Comparison of ENCODE assay signal across 21 cellular contexts in the genomic region with DNA sequence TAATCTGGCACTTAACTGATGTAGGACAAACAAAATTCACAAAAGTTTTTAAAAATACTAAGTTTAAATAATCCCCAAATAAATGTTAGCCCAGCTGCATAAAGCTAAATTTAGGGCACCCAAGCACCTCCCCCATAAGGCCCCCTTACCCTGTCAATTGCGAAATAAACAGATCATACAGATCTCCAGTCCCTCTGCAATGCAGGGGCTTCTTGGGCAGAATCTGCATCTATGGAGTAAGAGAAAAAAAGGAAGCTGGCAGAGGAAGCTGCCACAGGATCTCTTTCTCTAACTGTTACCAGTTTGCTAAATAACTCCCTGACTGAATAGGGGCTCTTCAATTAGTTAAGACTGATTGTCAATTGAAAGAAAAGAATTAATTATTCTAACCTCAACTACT.
A peak's percentile ranks its signal among the peaks of the same experiment; 100 is the strongest.
DNase-seq lines count a peak whose midpoint lies in the region; ATAC-seq and TF ChIP-seq lines count a peak whose summit lies in the region.
"Had no signal": no experiment of that assay in that cellular context is flagged by ENCODE, and none has a peak within 500 bp of the region (broad histone marks: within the 10 kb centered on the region; RNA-seq: fewer than 3 reads in every experiment).

No MANE protein-coding gene starts in this region.

- dilution Hi-C loops in IMR-90 (cut with HindIII; ENCODE audit: low sequenced_read_pairs, unreplicated experiment) = no loop called here

- H3K36me3 ChIP-seq in BLaER1 (peaks cover 33% of the 10 kb centered on the region), IMR-90 (ENCODE audit: control insufficient read depth, insufficient read depth, low read length) (peaks cover 1% of the 10 kb centered on the region), iPS-20b (ENCODE audit: insufficient read depth, low read depth, low read length) (no peaks in the 10 kb centered on the region), adrenal gland (replicated peaks in 1 of 2) (no peaks in the 10 kb centered on the region), vagina (no peaks in the 10 kb centered on the region), tibial artery (peaks cover under 1 to 14% (median 6%) of the 10 kb centered on the region in 3 donors)

- H3K4me1 ChIP-seq in BLaER1 (peaks cover 33% of the 10 kb centered on the region), IMR-90 (ENCODE audit: control insufficient read depth, insufficient read depth, low read length) (peaks cover 4% of the 10 kb centered on the region), iPS-20b (ENCODE audit: insufficient read depth, low read length) (peaks cover 39% of the 10 kb centered on the region), adrenal gland (replicated peaks in 1 of 2) (no peaks in the 10 kb centered on the region), vagina (no peaks in the 10 kb centered on the region), tibial artery (no peaks in the 10 kb centered on the region)
- H3K4me1 ChIP-seq: left ventricle myocardium inferior, right lobe of liver had no signal

- no peak overlapping the region for H4K91ac ChIP-seq in IMR-90 (ENCODE audit: insufficient read depth, low read depth, low read length)

- no peak overlapping the region for H2BK5ac ChIP-seq in IMR-90 (ENCODE audit: low read depth, low read length, poor library complexity, severe bottlenecking)

- H2AK9ac ChIP-seq in IMR-90 (replicated peaks; ENCODE audit: low read depth, low read length, poor library complexity) = no peak overlapping the region

- H3K14ac ChIP-seq in IMR-90 (replicated peaks; ENCODE audit: low read depth, low read length) = no peak overlapping the region

- no peak overlapping the region for H2BK20ac ChIP-seq in IMR-90 (ENCODE audit: low read depth, low read length)

- H2AK5ac ChIP-seq in IMR-90 (ENCODE audit: low read depth, low read length) = no peak overlapping the region

- H3K4me2 ChIP-seq in BLaER1 = 0 out of 2 replicates have a peak overlapping the region, but pooled peaks have one; percentile 2
- H3K4me2 ChIP-seq in IMR-90 (ENCODE audit: low read depth, low read length) = no peak overlapping the region

- H3K9me3 ChIP-seq in BLaER1 = peaks cover 21% of the 10 kb centered on the region
- H3K9me3 ChIP-seq in IMR-90 (ENCODE audit: control insufficient read depth, insufficient read depth, low read length) = no peaks in the 10 kb centered on the region
- H3K9me3 ChIP-seq in iPS-20b (ENCODE audit: insufficient read depth, low read depth, low read length) = 0 out of 2 replicates have a peak, but pooled peaks cover 3% of the 10 kb centered on the region
- no peaks in the 10 kb centered on the region for H3K9me3 ChIP-seq in adrenal gland (replicated peaks in 1 of 3)
- H3K9me3 ChIP-seq in vagina = no peaks in the 10 kb centered on the region
- H3K9me3 ChIP-seq in tibial artery = peaks cover 0 to 6% (median 0%) of the 10 kb centered on the region in 3 donors
- H3K9me3 ChIP-seq: right lobe of liver had no signal

- intact Hi-C loops in IMR-90 (cut with micrococcal nuclease) = no loop called here
- intact Hi-C loops in adrenal gland (cut with DNase I) = no loop called here
- intact Hi-C loops in vagina (cut with DNase I) = no loop called here
- intact Hi-C loops in tibial artery (cut with DNase I; ENCODE audit: low total_unique reads) = no loop called here

- H3K23ac ChIP-seq in IMR-90 (ENCODE audit: low read depth, low read length) = no peak overlapping the region

- H2BK120ac ChIP-seq in IMR-90 (ENCODE audit: low read depth, low read length) = no peak overlapping the region

- BruUV-seq in IMR-90 (replicated peaks; lab: Mats Ljungman, UMichigan) = no TSS peak

- peaks cover 0 to 10% of the 10 kb centered on the region in 2 experiments; a peak in 3 of 4 replicates for H3K79me1 ChIP-seq in IMR-90 (ENCODE audit: low read depth in 1 of 2, low read length in 2 of 2)

- H3K4ac ChIP-seq in IMR-90 (ENCODE audit: low read depth, low read length) = no peak overlapping the region

- no peak overlapping the region for H4K8ac ChIP-seq in IMR-90 (ENCODE audit: low read depth in 2 of 2, low read length in 2 of 2)

- H2AFZ ChIP-seq in IMR-90 (replicated peaks; ENCODE audit: low read length, poor library complexity) = no peak overlapping the region

- ATAC-seq in IMR-90 (ENCODE audit: low read depth) = no peak
- ATAC-seq in GM21717 (IDR thresholded peaks at IDR 0.05; ENCODE audit: unreplicated experiment) = no peak

- no peak overlapping the region for H4K5ac ChIP-seq in IMR-90 (ENCODE audit: low read depth, low read length)

- H3K27me3 ChIP-seq in BLaER1 (no peaks in the 10 kb centered on the region), IMR-90 (ENCODE audit: control insufficient read depth, insufficient read depth, low read length) (no peaks in the 10 kb centered on the region), iPS-20b (ENCODE audit: insufficient read depth, low read length) (no peaks in the 10 kb centered on the region), adrenal gland (no peaks in the 10 kb centered on the region), vagina (no peaks in the 10 kb centered on the region), tibial artery (no peaks in the 10 kb centered on the region)
- H3K27me3 ChIP-seq: dorsolateral prefrontal cortex, right lobe of liver had no signal

- in situ Hi-C loops in IMR-90 (cut with MboI; ENCODE audit: low sequenced_read_pairs) = no loop called here

- CTCF ChIA-PET in IMR-90 (lab: Yijun Ruan, JAX) = no interaction called here

- POLR2A ChIA-PET in IMR-90 (lab: Charles Lee; ENCODE audit: unreplicated experiment) = no interaction called here

- WGBS in IMR-90 (ENCODE audit: extremely low coverage in 2 of 2, insufficient read length in 1 of 2), 2 experiments = no CpG with 5 or more reads among the region's 1 CpG
- WGBS in adrenal gland, 4 donors = 82 to 100% (median 84%) methylated on average over 1 of the region's 1 CpG

- no peak overlapping the region for H3K56ac ChIP-seq in IMR-90 (ENCODE audit: extremely low read depth, insufficient read depth, low read length)

- peaks cover 9% of the 10 kb centered on the region; the same call in 1 of the 2 replicates for H4K20me1 ChIP-seq in BLaER1
- H4K20me1 ChIP-seq in IMR-90 (ENCODE audit: insufficient read depth, low read length) = no peaks in the 10 kb centered on the region

- TF ChIP-seq POLR2A in IMR-90 (IDR thresholded peaks at IDR 0.05; ENCODE audit: low read depth, low read length) (no peak), adrenal gland (IDR thresholded peaks at IDR 0.05) (no peak), vagina (IDR thresholded peaks at IDR 0.05) (no peak)

- H3K27ac ChIP-seq in BLaER1 (no peak overlapping the region), IMR-90 (ENCODE audit: insufficient read depth, low read length) (no peak overlapping the region), iPS-20b (ENCODE audit: low read length) (no peak overlapping the region), adrenal gland (no peak overlapping the region), vagina (no peak overlapping the region), tibial artery (no peak overlapping the region)
- H3K27ac ChIP-seq: dorsolateral prefrontal cortex, left ventricle myocardium inferior, right lobe of liver, RWPE1 had no signal

- no peak overlapping the region for H3K18ac ChIP-seq in IMR-90 (ENCODE audit: low read depth, low read length)

- no peak overlapping the region for H3K4me3 ChIP-seq in BLaER1
- no peak overlapping the region for H3K4me3 ChIP-seq in IMR-90 (ENCODE audit: insufficient read depth, low read depth, low read length)
- no peak overlapping the region for H3K4me3 ChIP-seq in iPS-20b (ENCODE audit: low read length)
- H3K4me3 ChIP-seq in adrenal gland = no peak overlapping the region
- no peak overlapping the region for H3K4me3 ChIP-seq in vagina
- H3K4me3 ChIP-seq in tibial artery = no peak overlapping the region
- H3K4me3 ChIP-seq: dorsolateral prefrontal cortex, left ventricle myocardium inferior, right lobe of liver had no signal

- TF ChIP-seq CTCF in IMR-90 (conservative IDR thresholded peaks at IDR 0.05; ENCODE audit: low read depth, low read length) (no peak), adrenal gland (IDR thresholded peaks at IDR 0.05) (no peak), vagina (IDR thresholded peaks at IDR 0.05) (no peak), tibial artery (IDR thresholded peaks at IDR 0.05) (no peak)

- no peak overlapping the region for H2BK15ac ChIP-seq in IMR-90 (ENCODE audit: low read depth, low read length)

- no peak overlapping the region for H3K9ac ChIP-seq in BLaER1
- no peak overlapping the region for H3K9ac ChIP-seq in IMR-90 (ENCODE audit: low read depth, low read length)
- 0 out of 2 replicates have a peak overlapping the region, but pooled peaks have one; percentile 38 for H3K9ac ChIP-seq in iPS-20b (ENCODE audit: low read depth, low read length)

- DNase-seq in IMR-90 (no peak), SIG-M5 (lab: John Stamatoyannopoulos, UW) (peak; percentile 79), adrenal gland (no peak), vagina (ENCODE audit: extremely low spot score in 2 of 2) (no peak), tibial artery (no peak)
- DNase-seq: amniotic stem cell; caudate nucleus; COR-L47; dorsolateral prefrontal cortex; EL; foreskin melanocyte; HCEC 1CT; left ventricle myocardium inferior; right lobe of liver; stimulated activated naive CD4-positive, alpha-beta T cell treated with Interleukin-2 at 50 U/mL for 16 hours; T-helper 1 cell; trophoblast cell had no signal

- no peaks in the 10 kb centered on the region for H3K9me1 ChIP-seq in IMR-90 (ENCODE audit: insufficient read depth, low read length)

- no peak for TF ChIP-seq RAD21 in IMR-90 (IDR thresholded peaks at IDR 0.05; ENCODE audit: low read length)

TF ChIP-seq in IMR-90, 13 proteins besides CTCF, POLR2A, EP300 and RAD21 (continues in another document):
- TF ChIP-seq MAFK (IDR thresholded peaks at IDR 0.05; ENCODE audit: low read depth, low read length) (no peak), RCOR1 (IDR thresholded peaks at IDR 0.05; ENCODE audit: insufficient replicate concordance, low read length) (no peak), BHLHE40 (IDR thresholded peaks at IDR 0.05; ENCODE audit: low read depth, low read length) (no peak), CEBPB (IDR thresholded peaks at IDR 0.05; ENCODE audit: low read depth, low read length) (peak; percentile 59; the same call in 1 of the 2 replicates)
- TF ChIP-seq, protein P1, sequence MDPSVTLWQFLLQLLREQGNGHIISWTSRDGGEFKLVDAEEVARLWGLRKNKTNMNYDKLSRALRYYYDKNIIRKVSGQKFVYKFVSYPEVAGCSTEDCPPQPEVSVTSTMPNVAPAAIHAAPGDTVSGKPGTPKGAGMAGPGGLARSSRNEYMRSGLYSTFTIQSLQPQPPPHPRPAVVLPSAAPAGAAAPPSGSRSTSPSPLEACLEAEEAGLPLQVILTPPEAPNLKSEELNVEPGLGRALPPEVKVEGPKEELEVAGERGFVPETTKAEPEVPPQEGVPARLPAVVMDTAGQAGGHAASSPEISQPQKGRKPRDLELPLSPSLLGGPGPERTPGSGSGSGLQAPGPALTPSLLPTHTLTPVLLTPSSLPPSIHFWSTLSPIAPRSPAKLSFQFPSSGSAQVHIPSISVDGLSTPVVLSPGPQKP (IDR thresholded peaks at IDR 0.05; ENCODE audit: borderline replicate concordance, low read depth, low read length) = no peak
